Comparison of ENCODE assay signal across 6 cellular contexts in genomic region chr1:242544071-242544470, GRCh38. TPM values are rescaled to one million over a fixed set of nuclear protein-coding genes. Genes with fewer than 3 reads are reported as not detected.
"Had no signal": no experiment of that assay in that cellular context is flagged by ENCODE, and none has a peak within 500 bp of the region (broad histone marks: within the 10 kb centered on the region; RNA-seq: fewer than 3 reads in every experiment).

No MANE protein-coding gene starts in this region.

- H3K4me3 ChIP-seq: GM23248 had no signal

- H3K27ac ChIP-seq: GM23248, HL-60 had no signal

- H3K4me3 Mint-ChIP-seq: IgD-negative memory B cell had no signal

- H3K4me1 Mint-ChIP-seq: IgD-negative memory B cell had no signal

- H3K27ac Mint-ChIP-seq: IgD-negative memory B cell had no signal

- H3K36me3 Mint-ChIP-seq: IgD-negative memory B cell had no signal

- ATAC-seq: HepG2 had no signal

- H2AFZ ChIP-seq: GM23248 had no signal

- DNase-seq: GM23248, HCEC 1CT, KBM-7 had no signal

RNA-seq across cellular contexts. Expression of gene PLD5, which starts 19.6 kb away (rescaled TPM):
- total RNA-seq: GM23248, HepG2 had no signal
- polyA plus RNA-seq: HepG2, IgD-negative memory B cell had no signal
